34 cellular contexts compared by ENCODE assay signal in genomic region chr2:114545052-114545451, GRCh38.
"Had no signal": no experiment of that assay in that cellular context is flagged by ENCODE, and none has a peak within 500 bp of the region (broad histone marks: within the 10 kb centered on the region; RNA-seq: fewer than 3 reads in every experiment).

No MANE protein-coding gene starts in this region.

- H3K4me3 ChIP-seq: ascending aorta, breast epithelium, cardiac muscle cell, coronary artery, dorsolateral prefrontal cortex, gastrocnemius medialis, heart left ventricle had no signal

- H3K36me3 Mint-ChIP-seq: activated CD4-positive, alpha-beta memory T cell treated with anti-CD3 and anti-CD28 coated beads for 36 hours; activated CD8-positive, alpha-beta memory T cell treated with anti-CD3 and anti-CD28 coated beads, Interleukin-2, amount 10 ng/mL, durations not matched to agents 7 days and 5 days; activated naive CD4-positive, alpha-beta T cell treated with anti-CD3 and anti-CD28 coated beads, Interleukin-2, amount 10 ng/mL, durations not matched to agents 7 days and 5 days; activated naive CD4-positive, alpha-beta T cell treated with anti-CD3 and anti-CD28 coated beads, Interleukin-2, amount 50 U/mL, for 72 hours; activated naive CD8-positive, alpha-beta T cell treated with anti-CD3 and anti-CD28 coated beads, Interleukin-2, amount 10 ng/mL, durations not matched to agents 7 days and 5 days; brain had no signal

- H3K27ac ChIP-seq: ascending aorta, breast epithelium, cardiac muscle cell, coronary artery, dorsolateral prefrontal cortex, gastrocnemius medialis, heart left ventricle had no signal

- H3K9me3 ChIP-seq: ascending aorta, breast epithelium, gastrocnemius medialis had no signal

- H3K9me3 Mint-ChIP-seq: activated CD4-positive, alpha-beta memory T cell treated with anti-CD3 and anti-CD28 coated beads for 36 hours; activated naive CD4-positive, alpha-beta T cell treated with anti-CD3 and anti-CD28 coated beads, Interleukin-2, amount 10 ng/mL, durations not matched to agents 7 days and 5 days; activated T-helper 2 cell treated with anti-CD3 and anti-CD28 coated beads, Interferon-gamma antibody, Interleukin-2, Interleukin-4, amounts not matched to agents 10 μg/mL and 5 μg/mL and 100 μg/mL, durations not matched to agents 14 hours and 24 hours and 36 hours; brain; dendritic cell treated with granulocyte-macrophage colony-stimulating factor and Interleukin-4, amounts not matched to agents 40 ng/mL and 50 ng/mL, for 4 days; endodermal cell had no signal

- H3K36me3 ChIP-seq: ascending aorta, breast epithelium, cardiac muscle cell, gastrocnemius medialis, heart left ventricle had no signal

- ATAC-seq: activated CD4-positive, alpha-beta T cell treated with anti-CD3 and anti-CD28 coated beads for 36 hours; activated CD8-positive, alpha-beta memory T cell treated with anti-CD3 and anti-CD28 coated beads, Interleukin-2, amount 10 ng/mL, durations not matched to agents 7 days and 5 days; activated CD8-positive, alpha-beta T cell treated with anti-CD3 and anti-CD28 coated beads, Interleukin-2, amount 10 ng/mL, durations not matched to agents 7 days and 5 days; activated naive CD4-positive, alpha-beta T cell treated with anti-CD3 and anti-CD28 coated beads, Interleukin-2, amount 50 U/mL, for 72 hours; esophagus mucosa; gastrocnemius medialis; heart left ventricle had no signal

- DNase-seq: activated CD4-positive, alpha-beta memory T cell treated with anti-CD3 and anti-CD28 coated beads for 36 hours; activated CD4-positive, alpha-beta T cell treated with anti-CD3 and anti-CD28 coated beads for 36 hours; activated CD4-positive, alpha-beta T cell treated with anti-CD3 and anti-CD28 coated beads, Interleukin-2, amount 10 ng/mL, durations not matched to agents 24 days and 14 days; activated CD4-positive, CD25-positive, alpha-beta regulatory T cell; activated CD4-positive, CD25-positive, alpha-beta regulatory T cell treated with anti-CD3 and anti-CD28 coated beads, Interleukin-2, amount 50 U/mL, for 72 hours; activated CD8-positive, alpha-beta memory T cell treated with anti-CD3 and anti-CD28 coated beads, Interleukin-2, amount 10 ng/mL, durations not matched to agents 7 days and 5 days; activated CD8-positive, alpha-beta memory T cell treated with anti-CD3 and anti-CD28 coated beads, Interleukin-2, amount 50 U/mL, for 4 hours; activated CD8-positive, alpha-beta T cell treated with anti-CD3 and anti-CD28 coated beads, Interleukin-2, amount 10 ng/mL, durations not matched to agents 7 days and 5 days; activated gamma-delta T cell; activated naive CD4-positive, alpha-beta T cell; activated naive CD4-positive, alpha-beta T cell treated with anti-CD3 and anti-CD28 coated beads, Interleukin-2, amount 10 ng/mL, durations not matched to agents 7 days and 5 days; activated naive CD8-positive, alpha-beta T cell treated with anti-CD3 and anti-CD28 coated beads, Interleukin-2, amount 10 ng/mL, durations not matched to agents 7 days and 5 days; activated T-cell treated with anti-CD3 and anti-CD28 coated beads, Interleukin-2, amount 50 U/mL, for 1 hour; activated T-cell treated with anti-CD3 and anti-CD28 coated beads, Interleukin-2, amount 50 U/mL, for 48 hours; central memory CD4-positive, alpha-beta T cell; cerebellar nuclear complex; dorsolateral prefrontal cortex; effector memory CD4-positive, alpha-beta T cell; endodermal cell; foreskin fibroblast; gastrocnemius medialis; glutamatergic neuron; heart left ventricle; T-helper 2 cell had no signal

- H3K27ac Mint-ChIP-seq: activated CD4-positive, alpha-beta memory T cell treated with anti-CD3 and anti-CD28 coated beads for 36 hours; activated CD4-positive, alpha-beta T cell treated with anti-CD3 and anti-CD28 coated beads for 36 hours; activated CD4-positive, alpha-beta T cell treated with anti-CD3 and anti-CD28 coated beads, Interleukin-2, amount 10 ng/mL, durations not matched to agents 24 days and 14 days; activated CD8-positive, alpha-beta memory T cell treated with anti-CD3 and anti-CD28 coated beads, Interleukin-2, amount 10 ng/mL, durations not matched to agents 7 days and 5 days; activated CD8-positive, alpha-beta T cell treated with anti-CD3 and anti-CD28 coated beads, Interleukin-2, amount 10 ng/mL, durations not matched to agents 7 days and 5 days; activated naive CD4-positive, alpha-beta T cell treated with anti-CD3 and anti-CD28 coated beads, Interleukin-2, amount 10 ng/mL, durations not matched to agents 7 days and 5 days; activated naive CD4-positive, alpha-beta T cell treated with anti-CD3 and anti-CD28 coated beads, Interleukin-2, amount 50 U/mL, for 72 hours; activated naive CD8-positive, alpha-beta T cell treated with anti-CD3 and anti-CD28 coated beads, Interleukin-2, amount 10 ng/mL, durations not matched to agents 7 days and 5 days; activated T-helper 1 cell treated with anti-CD3 and anti-CD28 coated beads, Interleukin-12 subunit alpha, Interleukin-12 subunit beta, Interleukin-2, Interleukin-4 antibody, amounts not matched to agents 30 ng/mL and 10 ng/mL and 1 ng/mL, durations not matched to agents 14 hours and 24 hours and 36 hours; activated T-helper 2 cell treated with anti-CD3 and anti-CD28 coated beads, Interferon-gamma antibody, Interleukin-2, Interleukin-4, amounts not matched to agents 10 μg/mL and 5 μg/mL and 100 μg/mL, durations not matched to agents 14 hours and 24 hours and 36 hours; brain; dendritic cell treated with granulocyte-macrophage colony-stimulating factor and Interleukin-4, amounts not matched to agents 40 ng/mL and 50 ng/mL, for 4 days; endodermal cell had no signal

- H3K27me3 ChIP-seq: ascending aorta, breast epithelium, cardiac muscle cell, gastrocnemius medialis had no signal

- H3K27me3 Mint-ChIP-seq: activated CD4-positive, alpha-beta memory T cell treated with anti-CD3 and anti-CD28 coated beads for 36 hours; activated CD8-positive, alpha-beta memory T cell treated with anti-CD3 and anti-CD28 coated beads, Interleukin-2, amount 10 ng/mL, durations not matched to agents 7 days and 5 days had no signal

- H3K4me3 Mint-ChIP-seq: activated CD4-positive, alpha-beta memory T cell treated with anti-CD3 and anti-CD28 coated beads for 36 hours; activated CD4-positive, alpha-beta T cell treated with anti-CD3 and anti-CD28 coated beads for 36 hours; activated CD4-positive, alpha-beta T cell treated with anti-CD3 and anti-CD28 coated beads, Interleukin-2, amount 10 ng/mL, durations not matched to agents 24 days and 14 days; activated CD8-positive, alpha-beta memory T cell treated with anti-CD3 and anti-CD28 coated beads, Interleukin-2, amount 10 ng/mL, durations not matched to agents 7 days and 5 days; activated CD8-positive, alpha-beta T cell treated with anti-CD3 and anti-CD28 coated beads, Interleukin-2, amount 10 ng/mL, durations not matched to agents 7 days and 5 days; activated naive CD4-positive, alpha-beta T cell treated with anti-CD3 and anti-CD28 coated beads, Interleukin-2, amount 10 ng/mL, durations not matched to agents 7 days and 5 days; activated naive CD8-positive, alpha-beta T cell treated with anti-CD3 and anti-CD28 coated beads, Interleukin-2, amount 10 ng/mL, durations not matched to agents 7 days and 5 days; activated T-helper 1 cell treated with anti-CD3 and anti-CD28 coated beads, Interleukin-12 subunit alpha, Interleukin-12 subunit beta, Interleukin-2, Interleukin-4 antibody, amounts not matched to agents 30 ng/mL and 10 ng/mL and 1 ng/mL, durations not matched to agents 14 hours and 24 hours and 36 hours; brain; dendritic cell treated with granulocyte-macrophage colony-stimulating factor and Interleukin-4, amounts not matched to agents 40 ng/mL and 50 ng/mL, for 4 days; endodermal cell had no signal

- H3K4me1 Mint-ChIP-seq: activated CD4-positive, alpha-beta T cell treated with anti-CD3 and anti-CD28 coated beads for 36 hours; activated CD4-positive, alpha-beta T cell treated with anti-CD3 and anti-CD28 coated beads, Interleukin-2, amount 10 ng/mL, durations not matched to agents 24 days and 14 days; activated CD8-positive, alpha-beta memory T cell treated with anti-CD3 and anti-CD28 coated beads, Interleukin-2, amount 10 ng/mL, durations not matched to agents 7 days and 5 days; activated naive CD4-positive, alpha-beta T cell treated with anti-CD3 and anti-CD28 coated beads, Interleukin-2, amount 10 ng/mL, durations not matched to agents 7 days and 5 days; activated naive CD8-positive, alpha-beta T cell treated with anti-CD3 and anti-CD28 coated beads, Interleukin-2, amount 10 ng/mL, durations not matched to agents 7 days and 5 days had no signal

- H3K4me1 ChIP-seq: gastrocnemius medialis had no signal
